In the genomic region with DNA sequence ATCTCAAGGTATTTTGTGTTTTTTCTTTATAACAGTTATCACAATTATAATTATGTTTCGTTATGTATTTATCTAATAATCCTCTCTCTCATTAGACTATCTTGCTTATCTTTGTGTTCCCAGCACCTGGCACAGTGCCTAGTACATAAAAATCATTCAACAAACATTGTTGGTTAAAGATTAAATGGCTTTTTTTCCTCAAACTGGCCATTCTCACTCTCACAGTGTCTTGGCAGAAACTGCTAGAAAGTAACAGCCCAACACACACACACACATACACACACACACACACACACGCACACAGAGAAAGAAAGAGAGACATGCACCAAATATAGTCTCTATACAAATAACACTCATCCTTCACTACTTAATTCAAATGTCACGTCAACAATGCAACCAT, we compare ENCODE assay signal across 1 cellular context.
TF ChIP-seq lines count a peak whose summit lies in the region.

No MANE protein-coding gene starts in this region.

TF ChIP-seq in endothelial cell of umbilical vein, 7 proteins besides CTCF, POLR2A, EP300 and RAD21:
- TF ChIP-seq EZH2 (IDR thresholded peaks at IDR 0.05; ENCODE audit: borderline replicate concordance, low read depth, low read length, severe bottlenecking) (no peak), MYC (IDR thresholded peaks at IDR 0.05; ENCODE audit: low read depth, low read length) (no peak), FOS (IDR thresholded peaks at IDR 0.05; ENCODE audit: borderline replicate concordance, insufficient read depth, low read length) (no peak), JUN (IDR thresholded peaks at IDR 0.05; ENCODE audit: borderline replicate concordance, insufficient read depth, insufficient read length, low read depth) (no peak), POLR2AphosphoS5 (IDR thresholded peaks at IDR 0.05; ENCODE audit: insufficient read depth, low read depth, low read length) (no peak)
